8 cellular contexts compared by ENCODE assay signal in the genomic region with DNA sequence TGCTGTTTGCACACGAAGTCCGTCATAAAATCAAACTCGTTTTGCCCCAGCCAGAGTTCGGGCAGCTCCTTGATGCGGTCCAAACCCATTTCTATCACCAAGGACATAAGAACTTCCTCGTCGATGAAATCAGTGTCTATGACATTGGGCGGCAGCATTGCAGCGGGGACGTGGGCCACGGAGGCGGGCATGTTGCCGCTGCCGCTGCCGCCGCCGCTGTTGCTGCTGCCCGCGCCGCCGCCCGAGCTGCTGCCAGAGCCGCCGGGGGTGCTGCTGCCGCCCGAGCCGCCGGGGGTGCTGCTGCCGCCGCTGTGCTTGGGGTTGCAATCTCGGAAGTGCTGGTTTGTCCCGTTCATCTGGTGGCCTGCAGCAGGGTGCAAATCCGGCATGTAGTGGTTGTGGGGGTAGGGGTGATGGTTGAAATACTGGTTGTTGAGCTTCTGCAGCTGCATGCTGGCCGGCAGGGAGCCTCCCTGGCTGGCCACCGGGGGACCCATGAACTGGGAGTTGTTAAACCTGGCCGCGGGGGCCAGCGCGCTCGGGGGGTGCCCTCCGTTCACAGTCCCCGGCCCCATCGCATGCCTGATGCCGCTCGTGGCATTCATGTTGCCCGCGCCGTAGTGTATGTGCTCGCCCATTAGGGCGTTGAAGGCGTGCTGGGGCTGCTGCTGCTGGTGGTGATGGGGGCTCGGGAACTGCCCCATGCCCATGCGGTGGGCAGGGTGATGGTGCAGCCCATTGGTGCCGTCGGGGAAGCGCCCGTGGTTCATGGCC. TPM values are rescaled to one million over a fixed set of nuclear protein-coding genes. Genes with fewer than 3 reads are reported as not detected.
DNase-seq lines count a peak whose midpoint lies in the region; ATAC-seq and TF ChIP-seq lines count a peak whose summit lies in the region.

No MANE protein-coding gene starts in this region.

- peak; percentile 28 for DNase-seq in NCI-H1436 (lab: John Stamatoyannopoulos, UW)
- no peak for DNase-seq in NCI-H1436 treated with DMSO at 0.1 percent for 48 hours (lab: John Stamatoyannopoulos, UW)
- peak; percentile 21 to 54 for DNase-seq in NCI-H446 (lab: John Stamatoyannopoulos, UW)
- DNase-seq in activated CD8-positive, alpha-beta memory T cell treated with anti-CD3 and anti-CD28 coated beads for 1 hour (ENCODE audit: extremely low read depth in 1 of 2, low read depth in 1 of 2) = peak; percentile 33 to 56
- peak; percentile 42 to 58 (median 51) for DNase-seq in effector memory CD4-positive, alpha-beta T cell
- peak; percentile 27 to 56 for DNase-seq in mesothelial cell of epicardium (ENCODE audit: low spot score in 2 of 2, unreplicated experiment in 2 of 2)
- peak; percentile 54 to 69 for DNase-seq in stimulated activated CD8-positive, alpha-beta memory T cell treated with anti-CD3 and anti-CD28 coated beads, Interleukin-15, amount 100 ng/mL, for 48 hours (ENCODE audit: low read depth in 2 of 2)

- H3K4me3 Mint-ChIP-seq in mesothelial cell of epicardium = peak overlapping the region; percentile 98

- H3K4me1 ChIP-seq in effector memory CD4-positive, alpha-beta T cell (ENCODE audit: control insufficient read depth, insufficient read depth, low read length, poor library complexity, severe bottlenecking) = peaks cover 19% of the 10 kb centered on the region

- no peaks in the 10 kb centered on the region for H3K27me3 ChIP-seq in effector memory CD4-positive, alpha-beta T cell (replicated peaks; ENCODE audit: control insufficient read depth, insufficient read depth, low read length, poor library complexity, severe bottlenecking)

- no peak for TF ChIP-seq CTCF in mesothelial cell of epicardium (IDR thresholded peaks at IDR 0.05; ENCODE audit: unreplicated experiment)

- no peaks in the 10 kb centered on the region for H3K9me3 Mint-ChIP-seq in mesothelial cell of epicardium

- no peaks in the 10 kb centered on the region for H3K9me3 ChIP-seq in effector memory CD4-positive, alpha-beta T cell (ENCODE audit: control insufficient read depth, low read length)

- H3K27ac ChIP-seq in effector memory CD4-positive, alpha-beta T cell (ENCODE audit: insufficient read depth, low read length, poor library complexity, severe bottlenecking) = peak overlapping the region; percentile 91

- H3K4me1 Mint-ChIP-seq in mesothelial cell of epicardium = peaks cover 55% of the 10 kb centered on the region

- peaks cover 6% of the 10 kb centered on the region for H3K36me3 Mint-ChIP-seq in mesothelial cell of epicardium

- H3K27me3 Mint-ChIP-seq in mesothelial cell of epicardium (ENCODE audit: low read depth) = no peaks in the 10 kb centered on the region

- H3K27ac Mint-ChIP-seq in mesothelial cell of epicardium = peak overlapping the region; percentile 97

- peak overlapping the region; percentile 96 for H3K4me3 ChIP-seq in effector memory CD4-positive, alpha-beta T cell (ENCODE audit: insufficient read depth, low read depth, low read length, poor library complexity, severe bottlenecking)

- peaks cover 11% of the 10 kb centered on the region for H3K36me3 ChIP-seq in effector memory CD4-positive, alpha-beta T cell (ENCODE audit: control insufficient read depth, insufficient read depth, low read length)

- ATAC-seq in HG02870 (IDR thresholded peaks at IDR 0.05; ENCODE audit: unreplicated experiment) = peak; percentile 16

RNA-seq across cellular contexts. Expression of a gene that starts 1.1 kb away (rescaled TPM):
- 85.0 to 92.9 TPM (median 91.1 TPM) in 3 replicates for total RNA-seq in mesothelial cell of epicardium
